20 cellular contexts compared by ENCODE assay signal in genomic region chr7:66255533-66256100, GRCh38. TPM values are rescaled to one million over a fixed set of nuclear protein-coding genes. Genes with fewer than 3 reads are reported as not detected.
A peak's percentile ranks its signal among the peaks of the same experiment; 100 is the strongest.
DNase-seq lines count a peak whose midpoint lies in the region; ATAC-seq and TF ChIP-seq lines count a peak whose summit lies in the region.
"Had no signal": no experiment of that assay in that cellular context is flagged by ENCODE, and none has a peak within 500 bp of the region (broad histone marks: within the 10 kb centered on the region; RNA-seq: fewer than 3 reads in every experiment).

No MANE protein-coding gene starts in this region.

- no peak overlapping the region for H3K27ac ChIP-seq in RWPE1
- H3K27ac ChIP-seq: C4-2B, gastroesophageal sphincter, uterus had no signal

- no peak overlapping the region for H3K27ac Mint-ChIP-seq in effector memory CD8-positive, alpha-beta T cell
- no peak overlapping the region for H3K27ac Mint-ChIP-seq in naive thymus-derived CD8-positive, alpha-beta T cell
- H3K27ac Mint-ChIP-seq: stimulated activated naive CD8-positive, alpha-beta T cell treated with anti-CD3 and anti-CD28 coated beads, Interleukin-15, Interleukin-2, amounts not matched to agents 100 ng/mL and 50 ng/mL, for 24 hours had no signal

- POLR2A ChIA-PET in RWPE1 (lab: Yijun Ruan, JAX; ENCODE audit: low non-redundant PET), result no interaction called here
- POLR2A ChIA-PET in naive thymus-derived CD8-positive, alpha-beta T cell (lab: Charles Lee), result no interaction called here

- no peak for ATAC-seq in effector memory CD8-positive, alpha-beta T cell (replicated peaks)
- no peak for ATAC-seq in HG02870 (IDR thresholded peaks at IDR 0.05; ENCODE audit: unreplicated experiment)
- ATAC-seq in naive thymus-derived CD8-positive, alpha-beta T cell, result no peak
- ATAC-seq: gastroesophageal sphincter had no signal

- no peak overlapping the region for H3K4me3 Mint-ChIP-seq in effector memory CD8-positive, alpha-beta T cell
- H3K4me3 Mint-ChIP-seq in naive thymus-derived CD8-positive, alpha-beta T cell, result no peak overlapping the region
- H3K4me3 Mint-ChIP-seq: stimulated activated naive CD8-positive, alpha-beta T cell treated with anti-CD3 and anti-CD28 coated beads, Interleukin-15, Interleukin-2, amounts not matched to agents 100 ng/mL and 50 ng/mL, for 24 hours had no signal

- no peaks in the 10 kb centered on the region for H3K36me3 ChIP-seq in H7 (replicated peaks; ENCODE audit: control insufficient read depth, insufficient read depth, low read length)
- H3K36me3 ChIP-seq: gastroesophageal sphincter, uterus had no signal

- H3K4me3 ChIP-seq in skeletal muscle cell (ENCODE audit: low read depth, low read length) (no peak overlapping the region), H7 (ENCODE audit: insufficient read depth, low read depth, low read length) (no peak overlapping the region)
- H3K4me3 ChIP-seq: gastroesophageal sphincter, uterus had no signal

- no peaks in the 10 kb centered on the region for H3K27me3 ChIP-seq in H7 (ENCODE audit: control insufficient read depth, insufficient read depth, low read length)
- H3K27me3 ChIP-seq: gastroesophageal sphincter, uterus had no signal

- H3K9me3 Mint-ChIP-seq in effector memory CD8-positive, alpha-beta T cell, result no peaks in the 10 kb centered on the region
- peaks cover 0 to 1% (median 0%) of the 10 kb centered on the region in 9 donors for H3K9me3 Mint-ChIP-seq in naive thymus-derived CD8-positive, alpha-beta T cell
- H3K9me3 Mint-ChIP-seq: stimulated activated naive CD8-positive, alpha-beta T cell treated with anti-CD3 and anti-CD28 coated beads, Interleukin-15, Interleukin-2, amounts not matched to agents 100 ng/mL and 50 ng/mL, for 24 hours had no signal

- H3K27me3 Mint-ChIP-seq in effector memory CD8-positive, alpha-beta T cell, result peaks cover 12 to 19% of the 10 kb centered on the region in 2 donors
- H3K27me3 Mint-ChIP-seq in naive thymus-derived CD8-positive, alpha-beta T cell, result no peaks in the 10 kb centered on the region
- H3K27me3 Mint-ChIP-seq: stimulated activated naive CD8-positive, alpha-beta T cell treated with anti-CD3 and anti-CD28 coated beads, Interleukin-15, Interleukin-2, amounts not matched to agents 100 ng/mL and 50 ng/mL, for 24 hours had no signal

- TF ChIP-seq CTCF in RWPE1 (conservative IDR thresholded peaks at IDR 0.05; ENCODE audit: low read depth), result no peak

- no peaks in the 10 kb centered on the region for H3K4me1 Mint-ChIP-seq in effector memory CD8-positive, alpha-beta T cell (ENCODE audit: low read depth in 2 of 2)
- peaks cover 3 to 10% (median 5%) of the 10 kb centered on the region in 4 donors for H3K4me1 Mint-ChIP-seq in naive thymus-derived CD8-positive, alpha-beta T cell

- H3K36me3 Mint-ChIP-seq in effector memory CD8-positive, alpha-beta T cell (ENCODE audit: insufficient read depth), result no peaks in the 10 kb centered on the region
- peaks cover under 1 to 6% (median 5%) of the 10 kb centered on the region in 3 donors for H3K36me3 Mint-ChIP-seq in naive thymus-derived CD8-positive, alpha-beta T cell

- DNase-seq in GM04503 (ENCODE audit: low read depth) (peak; percentile 12), RWPE1 (ENCODE audit: low spot score) (peak; percentile 26), fibroblast of gingiva (ENCODE audit: low read depth) (peak; percentile 15), skeletal muscle cell (ENCODE audit: low read depth) (peak; percentile 36), H7 (no peak)
- DNase-seq in effector memory CD8-positive, alpha-beta T cell, result no peak
- no peak for DNase-seq in naive thymus-derived CD8-positive, alpha-beta T cell
- DNase-seq: activated CD4-positive, CD25-positive, alpha-beta regulatory T cell; activated gamma-delta T cell; mesendoderm; NCI-H1417 treated with DMSO at 0.1 percent for 48 hours; occipital lobe; OCI-M1; stimulated activated CD4-positive, alpha-beta T cell treated with anti-CD3 and anti-CD28 coated beads, Interleukin-12 subunit alpha, Interleukin-12 subunit beta, amount 100 ng/mL, for 4 hours; T-helper 1 cell; uterus had no signal

- CTCF ChIA-PET in RWPE1 (lab: Yijun Ruan, JAX), result interaction anchor here (0.7 kb wide), 1 partner anchor 399 kb away, joined by 4 read pairs; no protein-coding TSS in a partner anchor

RNA-seq across cellular contexts. Expression of gene TPST1, which starts 50.5 kb away (rescaled TPM):
- total RNA-seq in naive thymus-derived CD8-positive, alpha-beta T cell, result 1 to 10 TPM; 5.6 to 7.8 TPM
- 10 to 100 TPM in 1 of 3 donors, 1 to 10 TPM in 2; 6.7 to 13.2 (median 8.3) TPM for polyA plus RNA-seq in naive thymus-derived CD8-positive, alpha-beta T cell
- total RNA-seq in H7 (2014; rRNA removed; shearing (Covaris generic)), result 20.4 and 24.6 TPM in 2 replicates

Comparison
In these comparisons a context has a peak if more than half of its experiments do, and no peak if none do; other contexts are left out.
1. DNase-seq: peak in GM04503 (single experiment), RWPE1 (single experiment), fibroblast of gingiva (single experiment) and skeletal muscle cell (single experiment); none in effector memory CD8-positive, alpha-beta T cell (0 of 3), naive thymus-derived CD8-positive, alpha-beta T cell (0 of 10) and H7 (single experiment).